In genomic region chr1:246677842-246678241, GRCh38 we compare ENCODE assay signal across 19 cellular contexts.
"Had no signal": no experiment of that assay in that cellular context is flagged by ENCODE, and none has a peak within 500 bp of the region (broad histone marks: within the 10 kb centered on the region; RNA-seq: fewer than 3 reads in every experiment).

No MANE protein-coding gene starts in this region.

- DNase-seq: activated CD4-positive, alpha-beta memory T cell treated with anti-CD3 and anti-CD28 coated beads for 36 hours; activated gamma-delta T cell treated with Interleukin-2 at 50 U/mL for 16 hours; activated naive CD8-positive, alpha-beta T cell treated with anti-CD3 and anti-CD28 coated beads for 36 hours; activated T-cell treated with anti-CD3 and anti-CD28 coated beads, Interleukin-2, amount 50 U/mL, for 72 hours; dorsolateral prefrontal cortex; esophagus squamous epithelium; foreskin melanocyte; heart right ventricle; naive B cell; nucleus accumbens; stimulated activated CD4-positive, alpha-beta T cell treated with anti-CD3 and anti-CD28 coated beads, Interleukin-15, amount 100 ng/mL, for 24 hours; stimulated activated CD4-positive, alpha-beta T cell treated with anti-CD3 and anti-CD28 coated beads, Interleukin-4, amount 100 ng/mL, for 24 hours; stimulated activated naive CD8-positive, alpha-beta T cell treated with anti-CD3 and anti-CD28 coated beads, Interleukin-15, amount 100 ng/mL, for 72 hours; T1000; uterus had no signal

- H3K36me3 Mint-ChIP-seq: activated CD4-positive, alpha-beta memory T cell treated with anti-CD3 and anti-CD28 coated beads for 36 hours had no signal

- H3K27me3 Mint-ChIP-seq: activated CD4-positive, alpha-beta memory T cell treated with anti-CD3 and anti-CD28 coated beads for 36 hours; activated naive CD8-positive, alpha-beta T cell treated with anti-CD3 and anti-CD28 coated beads for 36 hours; naive B cell; stimulated activated naive CD8-positive, alpha-beta T cell treated with anti-CD3 and anti-CD28 coated beads, Interleukin-15, amount 100 ng/mL, for 72 hours had no signal

- FAIRE-seq: endometrium, keratinocyte had no signal

- H3K4me1 Mint-ChIP-seq: activated naive CD8-positive, alpha-beta T cell treated with anti-CD3 and anti-CD28 coated beads for 36 hours; stimulated activated naive CD8-positive, alpha-beta T cell treated with anti-CD3 and anti-CD28 coated beads, Interleukin-15, amount 100 ng/mL, for 72 hours had no signal

- H3K27ac ChIP-seq: esophagus squamous epithelium, thoracic aorta, uterus, VCaP had no signal

- H3K36me3 ChIP-seq: esophagus squamous epithelium, thoracic aorta, uterus had no signal

- H3K4me3 Mint-ChIP-seq: activated CD4-positive, alpha-beta memory T cell treated with anti-CD3 and anti-CD28 coated beads for 36 hours; activated naive CD8-positive, alpha-beta T cell treated with anti-CD3 and anti-CD28 coated beads for 36 hours; activated T-cell treated with anti-CD3 and anti-CD28 coated beads, Interleukin-2, amount 50 U/mL, for 72 hours; naive B cell; stimulated activated naive CD8-positive, alpha-beta T cell treated with anti-CD3 and anti-CD28 coated beads, Interleukin-15, amount 100 ng/mL, for 72 hours had no signal

- H3K27ac Mint-ChIP-seq: activated CD4-positive, alpha-beta memory T cell treated with anti-CD3 and anti-CD28 coated beads for 36 hours; activated naive CD8-positive, alpha-beta T cell treated with anti-CD3 and anti-CD28 coated beads for 36 hours; activated T-cell treated with anti-CD3 and anti-CD28 coated beads, Interleukin-2, amount 50 U/mL, for 72 hours; naive B cell; stimulated activated naive CD8-positive, alpha-beta T cell treated with anti-CD3 and anti-CD28 coated beads, Interleukin-15, amount 100 ng/mL, for 72 hours had no signal

- H3K27me3 ChIP-seq: dorsolateral prefrontal cortex, esophagus squamous epithelium, heart right ventricle, uterus had no signal

- H3K9me3 Mint-ChIP-seq: activated CD4-positive, alpha-beta memory T cell treated with anti-CD3 and anti-CD28 coated beads for 36 hours had no signal

- H3K9me3 ChIP-seq: esophagus squamous epithelium, heart right ventricle, thoracic aorta, uterus had no signal

- H3K4me3 ChIP-seq: dorsolateral prefrontal cortex, esophagus squamous epithelium, heart right ventricle, thoracic aorta, uterus had no signal

- H3K4me1 ChIP-seq: uterus had no signal

- ATAC-seq: activated T-cell treated with anti-CD3 and anti-CD28 coated beads, Interleukin-2, amount 50 U/mL, for 72 hours; heart right ventricle; stimulated activated naive CD8-positive, alpha-beta T cell treated with anti-CD3 and anti-CD28 coated beads, Interleukin-15, amount 100 ng/mL, for 72 hours had no signal
